9 cellular contexts compared by ENCODE assay signal in genomic region chr16:69131167-69131748, GRCh38. TPM values are rescaled to one million over a fixed set of nuclear protein-coding genes. Genes with fewer than 3 reads are reported as not detected.
DNase-seq lines count a peak whose midpoint lies in the region; ATAC-seq, FAIRE-seq and TF ChIP-seq lines count a peak whose summit lies in the region.
"Had no signal": no experiment of that assay in that cellular context is flagged by ENCODE, and none has a peak within 500 bp of the region (broad histone marks: within the 10 kb centered on the region; RNA-seq: fewer than 3 reads in every experiment).

No MANE protein-coding gene starts in this region.

- intact Hi-C loops in activated CD4-positive, alpha-beta T cell treated with anti-CD3 and anti-CD28 coated beads for 36 hours (cut with DNase I, micrococcal nuclease): loop anchor here (5.0 kb wide), 4 partner anchors 284 to 1216 kb away; partner anchors contain the start of genes DDX19A (in 1 of the 2) and WWP2 (in 1 of the 2)
- intact Hi-C loops in GM12878 (cut with micrococcal nuclease; ENCODE audit: unreplicated experiment): no loop called here

- under 1% methylated on average over 7 of the region's 11 CpGs for WGBS in GM12878 (ENCODE audit: insufficient coverage, insufficient replicate concordance, low lambda C conversion rate, missing lambda C conversion rate)

- DNase-seq in activated CD4-positive, alpha-beta T cell treated with anti-CD3 and anti-CD28 coated beads for 36 hours: no peak
- no peak for DNase-seq in activated CD4-positive, alpha-beta T cell treated with anti-CD3 and anti-CD28 coated beads, Interleukin-2, amount 50 U/mL, for 48 hours
- peak; percentile 47 to 54 for DNase-seq in NOMO-1 (lab: John Stamatoyannopoulos, UW; ENCODE audit: unreplicated experiment in 2 of 2)
- DNase-seq in GM12878 (ENCODE audit: low read depth, low spot score): no peak
- DNase-seq in immature natural killer cell: no peak
- peak; percentile 11 for DNase-seq in stimulated activated naive CD8-positive, alpha-beta T cell treated with anti-CD3 and anti-CD28 coated beads, Interleukin-15, Interleukin-2, amounts not matched to agents 100 U/mL and 50 U/mL, for 24 hours
- no peak for DNase-seq in cortex of kidney (lab: John Stamatoyannopoulos, UW)

- TF ChIP-seq EP300 in GM12878 (IDR thresholded peaks at IDR 0.05; ENCODE audit: borderline replicate concordance in 1 of 2, control insufficient read depth in 1 of 2, low read depth in 2 of 2, low read length in 2 of 2): no peak

- H3K4me3 Mint-ChIP-seq in activated CD4-positive, alpha-beta T cell treated with anti-CD3 and anti-CD28 coated beads for 36 hours: peak overlapping the region; percentile 93
- peak overlapping the region; percentile 82 to 94 (median 87) for H3K4me3 Mint-ChIP-seq in immature natural killer cell

- BruUV-seq in GM12878 (replicated peaks; lab: Mats Ljungman, UMichigan): no TSS peak

- SMC1A ChIA-PET in GM12878 (lab: Charles Lee; ENCODE audit: uncharacterized antibody, unreplicated experiment): interaction anchor here (0.6 kb wide), 1 partner anchor 306 kb away, joined by 4 read pairs; no protein-coding TSS in a partner anchor

- POLR2A ChIA-PET in activated CD4-positive, alpha-beta T cell treated with anti-CD3 and anti-CD28 coated beads for 36 hours (lab: Charles Lee): no interaction called here
- POLR2A ChIA-PET in GM12878 (lab: Charles Lee): interaction anchor here (0.6 to 1.7 kb wide), 4 partner anchors 10 to 362 kb away, joined by 3 to 5 read pairs (median 4); no protein-coding TSS in a partner anchor

- H3K27me3 ChIP-seq in GM12878 (replicated peaks in 1 of 2; ENCODE audit: control insufficient read depth in 2 of 2, insufficient read depth in 2 of 2, low read length in 1 of 2): no peaks in the 10 kb centered on the region

- no peak for FAIRE-seq in GM12878 (lab: Jason Lieb, UNC)
- FAIRE-seq: colon had no signal

- CTCF ChIA-PET in activated CD4-positive, alpha-beta T cell treated with anti-CD3 and anti-CD28 coated beads for 36 hours (lab: Charles Lee): no interaction called here
- CTCF ChIA-PET in GM12878 (lab: Yijun Ruan, JAX): interaction anchor here (0.5 to 2.7 kb wide), 6 partner anchors 18 to 609 kb away, joined by 3 to 10 read pairs (median 4); no protein-coding TSS in a partner anchor

- in situ Hi-C loops in GM12878 (cut with MboI): no loop called here

- no peaks in the 10 kb centered on the region for H3K9me3 ChIP-seq in GM12878 (replicated peaks; ENCODE audit: control insufficient read depth, insufficient read depth, low read length)

- peak overlapping the region; percentile 95 for H3K4me3 ChIP-seq in GM12878

- TF ChIP-seq POLR2A in GM12878 (IDR thresholded peaks at IDR 0.05; ENCODE audit: low read depth, low read length): no peak

- peak overlapping the region; percentile 96 for H3K27ac ChIP-seq in GM12878 (ENCODE audit: control insufficient read depth, insufficient read depth)

- H4K20me1 ChIP-seq in GM12878 (ENCODE audit: control insufficient read depth, insufficient read depth): no peaks in the 10 kb centered on the region

- ATAC-seq in activated CD4-positive, alpha-beta T cell treated with anti-CD3 and anti-CD28 coated beads for 36 hours: no peak
- ATAC-seq in GM12878: peak; percentile 24
- no peak for ATAC-seq in stimulated activated naive CD8-positive, alpha-beta T cell treated with anti-CD3 and anti-CD28 coated beads, Interleukin-15, Interleukin-2, amounts not matched to agents 100 U/mL and 50 U/mL, for 24 hours
- ATAC-seq in HG02798 (IDR thresholded peaks at IDR 0.05; ENCODE audit: poor library complexity, unreplicated experiment): no peak

- peak overlapping the region; percentile 87 for H3K9ac ChIP-seq in GM12878 (ENCODE audit: control insufficient read depth, insufficient read depth, low read length)

- peak overlapping the region; percentile 87 for H3K27ac Mint-ChIP-seq in activated CD4-positive, alpha-beta T cell treated with anti-CD3 and anti-CD28 coated beads for 36 hours
- H3K27ac Mint-ChIP-seq in immature natural killer cell: peak overlapping the region; percentile 78 to 95 (median 92)

- no peaks in the 10 kb centered on the region for H3K27me3 Mint-ChIP-seq in activated CD4-positive, alpha-beta T cell treated with anti-CD3 and anti-CD28 coated beads for 36 hours
- peaks cover 2 to 18% (median 7%) of the 10 kb centered on the region in 3 donors for H3K27me3 Mint-ChIP-seq in immature natural killer cell (ENCODE audit: low read depth in 3 of 3)

- H3K4me1 ChIP-seq in GM12878 (ENCODE audit: control insufficient read depth, insufficient read depth, low read length): peaks cover 2% of the 10 kb centered on the region; the same call in 1 of the 2 replicates

- H3K79me2 ChIP-seq in GM12878 (ENCODE audit: control insufficient read depth, insufficient read depth, low read length): peaks cover 75% of the 10 kb centered on the region

- no peaks in the 10 kb centered on the region; a peak in 1 of 4 replicates for H3K36me3 ChIP-seq in GM12878 (ENCODE audit: control insufficient read depth in 2 of 2, insufficient read depth in 2 of 2, low read length in 1 of 2)

- RAD21 ChIA-PET in GM12878 (lab: Charles Lee; ENCODE audit: unreplicated experiment): interaction anchor here (0.6 to 1.8 kb wide), 3 partner anchors 55 to 284 kb away, joined by 4 to 6 read pairs (median 4); partner anchors contain the start of genes SNTB2 and VPS4A

- peaks cover 56% of the 10 kb centered on the region for H3K4me1 Mint-ChIP-seq in activated CD4-positive, alpha-beta T cell treated with anti-CD3 and anti-CD28 coated beads for 36 hours
- peaks cover 48 to 62% of the 10 kb centered on the region in 2 donors for H3K4me1 Mint-ChIP-seq in immature natural killer cell

- H3K36me3 Mint-ChIP-seq in activated CD4-positive, alpha-beta T cell treated with anti-CD3 and anti-CD28 coated beads for 36 hours (ENCODE audit: low read depth): peaks cover 26% of the 10 kb centered on the region
- H3K36me3 Mint-ChIP-seq in immature natural killer cell: no peaks in the 10 kb centered on the region

- TF ChIP-seq RAD21 in GM12878 (IDR thresholded peaks at IDR 0.05; ENCODE audit: insufficient read depth, low read depth, low read length): no peak

- no peaks in the 10 kb centered on the region for H3K9me3 Mint-ChIP-seq in activated CD4-positive, alpha-beta T cell treated with anti-CD3 and anti-CD28 coated beads for 36 hours (ENCODE audit: low read depth)
- no peaks in the 10 kb centered on the region for H3K9me3 Mint-ChIP-seq in immature natural killer cell

- H3K4me2 ChIP-seq in GM12878 (ENCODE audit: control insufficient read depth, insufficient read depth): peak overlapping the region; percentile 66

- no peak overlapping the region for H2AFZ ChIP-seq in GM12878 (ENCODE audit: control insufficient read depth, low read depth, low read length)

- no peak for TF ChIP-seq CTCF in GM12878 (IDR thresholded peaks at IDR 0.05 in 2 of 3, conservative IDR thresholded peaks at IDR 0.05 in 1 of 3; ENCODE audit: control insufficient read depth in 2 of 3, extremely low read depth in 1 of 3, insufficient read depth in 1 of 3, low read depth in 3 of 3, low read length in 3 of 3)

RNA-seq across cellular contexts. Expression of gene CHTF8, which starts 1.1 kb away (rescaled TPM):
- total RNA-seq in activated CD4-positive, alpha-beta T cell treated with anti-CD3 and anti-CD28 coated beads for 36 hours: 100 to 1,000 TPM; 153 to 194 TPM
- 47.3 and 60.4 TPM in 2 replicates for total RNA-seq in GM12878 (2013; cell fraction: nucleolus; rRNA removed)
- 42.0 and 44.1 TPM in 2 replicates for total RNA-seq in GM12878 (2014; rRNA removed)
- total RNA-seq in GM12878 (2014; rRNA removed; fragmentation: Illumina TruSeq; extraction: Trizol): 91.6 and 93.4 TPM in 2 replicates
- 130 and 133 TPM in 2 replicates for total RNA-seq in GM12878 (2021)
- 55.6 TPM for polyA plus RNA-seq in GM12878 (2011; ENCODE audit: low read depth)
- 78.0 and 121 TPM in 2 replicates for polyA plus RNA-seq in GM12878 (2011; rRNA removed)
- 164 and 178 TPM in 2 replicates for polyA plus RNA-seq in GM12878 (2011; cell fraction: cytosol; rRNA removed)
- 64.6 and 64.7 TPM in 2 replicates for polyA plus RNA-seq in GM12878 (2011; cell fraction: nucleus; rRNA removed)
- polyA plus RNA-seq in GM12878 (2012): 67.6 and 70.3 TPM in 2 replicates
- 136 and 159 TPM in 2 replicates for polyA plus RNA-seq in GM12878 (2014; fragmentation: Illumina TruSeq; extraction: Trizol)
- polyA plus RNA-seq in GM12878 (2014; fragmentation: Nextera tagmentation; extraction: Ambion mirVana): 10 to 100 TPM; 18.5 to 52.7 TPM
- polyA plus RNA-seq in GM12878 (2014; rRNA removed): 146 and 153 TPM in 2 replicates
- polyA plus RNA-seq in GM12878 (2016; fragmentation: Nextera tagmentation; extraction: Ambion mirVana): 100 to 1,000 TPM; 101 to 103 TPM
- 65.8 and 129 TPM in 2 replicates for polyA minus RNA-seq in GM12878 (2011; rRNA and poly(A)+ RNA removed)
- polyA minus RNA-seq in GM12878 (2011; cell fraction: cytosol; rRNA and poly(A)+ RNA removed): 37.8 and 41.9 TPM in 2 replicates
- polyA minus RNA-seq in GM12878 (2011; cell fraction: nucleus; rRNA and poly(A)+ RNA removed): 14.6 and 21.5 TPM in 2 replicates
- polyA plus RNA-seq in immature natural killer cell: 100 to 1,000 TPM; 134 to 160 (median 150) TPM

RNA-seq across cellular contexts. Expression of gene UTP4, which starts 1.2 kb away (rescaled TPM):
- 100 to 1,000 TPM; 102 to 119 TPM for total RNA-seq in activated CD4-positive, alpha-beta T cell treated with anti-CD3 and anti-CD28 coated beads for 36 hours
- 38.2 and 39.3 TPM in 2 replicates for total RNA-seq in GM12878 (2013; cell fraction: nucleolus; rRNA removed)
- total RNA-seq in GM12878 (2014; rRNA removed) (32.4 and 34.6 TPM in 2 replicates), GM12878 (2014; rRNA removed; fragmentation: Illumina TruSeq; extraction: Trizol) (30.9 and 32.5 TPM in 2 replicates), GM12878 (2021) (80.9 and 82.2 TPM in 2 replicates)
- 37.1 TPM for polyA plus RNA-seq in GM12878 (2011; ENCODE audit: low read depth)
- polyA plus RNA-seq in GM12878 (2011; rRNA removed) (84.0 and 101 TPM in 2 replicates), GM12878 (2014; fragmentation: Illumina TruSeq; extraction: Trizol) (97.7 and 111 TPM in 2 replicates), GM12878 (2014; fragmentation: Nextera tagmentation; extraction: Ambion mirVana) (10 to 100 TPM; 52.5 to 85.8 TPM), GM12878 (2014; rRNA removed) (67.5 and 73.4 TPM in 2 replicates), GM12878 (2016; fragmentation: Nextera tagmentation; extraction: Ambion mirVana) (100 to 1,000 TPM; 126 to 131 TPM), immature natural killer cell (10 to 100 TPM; 38.8 to 69.1 (median 50.4) TPM)
- polyA plus RNA-seq in GM12878 (2011; cell fraction: cytosol; rRNA removed): 78.8 and 86.9 TPM in 2 replicates
- polyA plus RNA-seq in GM12878 (2011; cell fraction: nucleus; rRNA removed): 75.7 and 80.1 TPM in 2 replicates
- polyA plus RNA-seq in GM12878 (2012): 38.1 and 42.2 TPM in 2 replicates
- polyA minus RNA-seq in GM12878 (2011; rRNA and poly(A)+ RNA removed): 133 and 164 TPM in 2 replicates
- polyA minus RNA-seq in GM12878 (2011; cell fraction: cytosol; rRNA and poly(A)+ RNA removed): 25.5 and 45.0 TPM in 2 replicates
- 21.5 and 43.9 TPM in 2 replicates for polyA minus RNA-seq in GM12878 (2011; cell fraction: nucleus; rRNA and poly(A)+ RNA removed)

RNA-seq across cellular contexts. Expression of gene HAS3, which starts 25.8 kb away (rescaled TPM):
- under 1 TPM; 0.39 to 0.42 TPM for total RNA-seq in activated CD4-positive, alpha-beta T cell treated with anti-CD3 and anti-CD28 coated beads for 36 hours
- total RNA-seq in GM12878 (2013; cell fraction: nucleolus; rRNA removed): 0.51 and 0.84 TPM in 2 replicates
- 0.06 TPM in 1 of 2 replicates, not detected in the other for total RNA-seq in GM12878 (2014; rRNA removed)
- total RNA-seq in GM12878 (2014; rRNA removed; fragmentation: Illumina TruSeq; extraction: Trizol): 0.05 and 0.13 TPM in 2 replicates
- 0.32 and 0.56 TPM in 2 replicates for total RNA-seq in GM12878 (2021)
- polyA plus RNA-seq in GM12878 (2011; ENCODE audit: low read depth): 0.21 TPM
- 0.22 TPM in 2 replicates for polyA plus RNA-seq in GM12878 (2011; rRNA removed)
- polyA plus RNA-seq in GM12878 (2011; cell fraction: cytosol; rRNA removed): 0.19 and 0.25 TPM in 2 replicates
- 0.60 and 0.82 TPM in 2 replicates for polyA plus RNA-seq in GM12878 (2011; cell fraction: nucleus; rRNA removed)
- polyA plus RNA-seq in GM12878 (2012): 0.12 and 0.17 TPM in 2 replicates
- polyA plus RNA-seq in GM12878 (2014; fragmentation: Illumina TruSeq; extraction: Trizol): 0.16 and 0.19 TPM in 2 replicates
- under 1 TPM in 1 of 2 experiments, not detected in 1; 0.09 TPM for polyA plus RNA-seq in GM12878 (2014; fragmentation: Nextera tagmentation; extraction: Ambion mirVana)
- polyA plus RNA-seq in GM12878 (2014; rRNA removed): 0.18 and 0.36 TPM in 2 replicates
- polyA plus RNA-seq in GM12878 (2016; fragmentation: Nextera tagmentation; extraction: Ambion mirVana): under 1 TPM in 1 of 2 experiments, not detected in 1; 0.48 TPM
- 0.15 and 0.46 TPM in 2 replicates for polyA minus RNA-seq in GM12878 (2011; rRNA and poly(A)+ RNA removed)
- 0.40 TPM in 1 of 2 replicates, not detected in the other for polyA minus RNA-seq in GM12878 (2011; cell fraction: cytosol; rRNA and poly(A)+ RNA removed)
- 0.19 and 0.24 TPM in 2 replicates for polyA minus RNA-seq in GM12878 (2011; cell fraction: nucleus; rRNA and poly(A)+ RNA removed)
- polyA plus RNA-seq in immature natural killer cell: under 1 TPM in 2 of 3 donors, not detected in 1; 0.32 to 0.35 TPM

RNA-seq across cellular contexts. Expression of gene SNTB2, which starts 55.7 kb away (rescaled TPM):
- 10 to 100 TPM; 15.7 to 17.2 TPM for total RNA-seq in activated CD4-positive, alpha-beta T cell treated with anti-CD3 and anti-CD28 coated beads for 36 hours
- total RNA-seq in GM12878 (2013; cell fraction: nucleolus; rRNA removed): 4.0 and 5.5 TPM in 2 replicates
- 5.2 and 6.9 TPM in 2 replicates for total RNA-seq in GM12878 (2014; rRNA removed)
- 4.8 and 5.5 TPM in 2 replicates for total RNA-seq in GM12878 (2014; rRNA removed; fragmentation: Illumina TruSeq; extraction: Trizol)
- total RNA-seq in GM12878 (2021): 12.7 and 15.7 TPM in 2 replicates
- polyA plus RNA-seq in GM12878 (2011; ENCODE audit: low read depth): 1.5 TPM
- polyA plus RNA-seq in GM12878 (2011; rRNA removed): 6.6 TPM in 2 replicates
- polyA plus RNA-seq in GM12878 (2011; cell fraction: cytosol; rRNA removed): 3.8 and 4.3 TPM in 2 replicates
- polyA plus RNA-seq in GM12878 (2011; cell fraction: nucleus; rRNA removed): 7.3 and 7.5 TPM in 2 replicates
- polyA plus RNA-seq in GM12878 (2012): 1.9 and 2.6 TPM in 2 replicates
- 4.7 and 4.8 TPM in 2 replicates for polyA plus RNA-seq in GM12878 (2014; fragmentation: Illumina TruSeq; extraction: Trizol)
- 1 to 10 TPM; 1.2 to 1.4 TPM for polyA plus RNA-seq in GM12878 (2014; fragmentation: Nextera tagmentation; extraction: Ambion mirVana)
- polyA plus RNA-seq in GM12878 (2014; rRNA removed): 6.5 and 7.9 TPM in 2 replicates
- polyA plus RNA-seq in GM12878 (2016; fragmentation: Nextera tagmentation; extraction: Ambion mirVana): 1 to 10 TPM; 1.3 to 2.2 TPM
- polyA minus RNA-seq in GM12878 (2011; rRNA and poly(A)+ RNA removed): 6.2 and 7.2 TPM in 2 replicates
- polyA minus RNA-seq in GM12878 (2011; cell fraction: cytosol; rRNA and poly(A)+ RNA removed): 7.0 and 7.4 TPM in 2 replicates
- 6.0 and 7.0 TPM in 2 replicates for polyA minus RNA-seq in GM12878 (2011; cell fraction: nucleus; rRNA and poly(A)+ RNA removed)
- polyA plus RNA-seq in immature natural killer cell: 10 to 100 TPM; 16.7 to 23.1 (median 17.7) TPM

Comparison
In these comparisons a context has a peak if more than half of its experiments do, and no peak if none do; other contexts are left out.
1. DNase-seq: peak in NOMO-1 (2 of 2) and stimulated activated naive CD8-positive, alpha-beta T cell treated with anti-CD3 and anti-CD28 coated beads, Interleukin-15, Interleukin-2, amounts not matched to agents 100 U/mL and 50 U/mL, for 24 hours (single experiment); none in activated CD4-positive, alpha-beta T cell treated with anti-CD3 and anti-CD28 coated beads for 36 hours (single experiment), activated CD4-positive, alpha-beta T cell treated with anti-CD3 and anti-CD28 coated beads, Interleukin-2, amount 50 U/mL, for 48 hours (0 of 2), GM12878 (single experiment), immature natural killer cell (0 of 3) and cortex of kidney (single experiment).